6 cellular contexts compared by ENCODE assay signal in genomic region chr19:48403606-48404005, GRCh38. TPM values are rescaled to one million over a fixed set of nuclear protein-coding genes. Genes with fewer than 3 reads are reported as not detected.
DNase-seq lines count a peak whose midpoint lies in the region; ATAC-seq and TF ChIP-seq lines count a peak whose summit lies in the region.

No MANE protein-coding gene starts in this region.

- peaks cover 11 to 21% of the 10 kb centered on the region in 2 donors for H3K27me3 Mint-ChIP-seq in CD8-positive, alpha-beta memory T cell
- peaks cover 14% of the 10 kb centered on the region for H3K27me3 Mint-ChIP-seq in stimulated activated naive CD8-positive, alpha-beta T cell treated with anti-CD3 and anti-CD28 coated beads, Interleukin-15, Interleukin-2, amounts not matched to agents 100 ng/mL and 50 ng/mL, for 24 hours

- H3K4me3 ChIP-seq in CD8-positive, alpha-beta memory T cell (ENCODE audit: low read length), result no peak overlapping the region
- H3K4me3 ChIP-seq in GM23248, result no peak overlapping the region

- H3K9me3 ChIP-seq in CD8-positive, alpha-beta memory T cell (ENCODE audit: low read length), result no peaks in the 10 kb centered on the region
- H3K9me3 ChIP-seq in GM23248 (ENCODE audit: low read depth), result no peaks in the 10 kb centered on the region

- H3K36me3 ChIP-seq in CD8-positive, alpha-beta memory T cell (ENCODE audit: insufficient read depth, low read length), result no peaks in the 10 kb centered on the region
- no peaks in the 10 kb centered on the region for H3K36me3 ChIP-seq in GM23248 (ENCODE audit: low read depth)

- peaks cover 8% of the 10 kb centered on the region for H3F3A ChIP-seq in GM23248 (ENCODE audit: insufficient read depth)

- CTCF ChIA-PET in CD8-positive, alpha-beta memory T cell (lab: Charles Lee), result interaction anchor here (1.4 to 3.7 kb wide), 2 partner anchors 12 to 16 kb away, joined by 3 to 19 read pairs; partner anchors contain the start of gene KDELR1
- CTCF ChIA-PET in RWPE1 (lab: Yijun Ruan, JAX), result interaction anchor here (0.6 kb wide), 1 partner anchor 84 kb away, joined by 3 read pairs; no protein-coding TSS in a partner anchor

- H3K36me3 Mint-ChIP-seq in CD8-positive, alpha-beta memory T cell, result no peaks in the 10 kb centered on the region
- no peaks in the 10 kb centered on the region for H3K36me3 Mint-ChIP-seq in stimulated activated naive CD8-positive, alpha-beta T cell treated with anti-CD3 and anti-CD28 coated beads, Interleukin-15, Interleukin-2, amounts not matched to agents 100 ng/mL and 50 ng/mL, for 24 hours (ENCODE audit: low read depth)

- in situ Hi-C loops in GM23248 (cut with MboI), result no loop called here

- H3K27ac Mint-ChIP-seq in CD8-positive, alpha-beta memory T cell, result peak overlapping the region in 6 of 8 donors; percentile 21 to 88 (median 44)
- H3K27ac Mint-ChIP-seq in stimulated activated naive CD8-positive, alpha-beta T cell treated with anti-CD3 and anti-CD28 coated beads, Interleukin-15, Interleukin-2, amounts not matched to agents 100 ng/mL and 50 ng/mL, for 24 hours, result peak overlapping the region; percentile 69

- peaks cover 15 to 32% (median 18%) of the 10 kb centered on the region in 3 donors for H3K4me1 Mint-ChIP-seq in CD8-positive, alpha-beta memory T cell
- H3K4me1 Mint-ChIP-seq in stimulated activated naive CD8-positive, alpha-beta T cell treated with anti-CD3 and anti-CD28 coated beads, Interleukin-15, Interleukin-2, amounts not matched to agents 100 ng/mL and 50 ng/mL, for 24 hours (ENCODE audit: low read depth), result peaks cover 15% of the 10 kb centered on the region

- no peak overlapping the region for H2AFZ ChIP-seq in GM23248

- ATAC-seq in HG02588 (IDR thresholded peaks at IDR 0.05; ENCODE audit: unreplicated experiment), result no peak

- H3K4me1 ChIP-seq in CD8-positive, alpha-beta memory T cell (ENCODE audit: insufficient read depth, low read length), result no peaks in the 10 kb centered on the region
- H3K4me1 ChIP-seq in GM23248 (ENCODE audit: insufficient read depth), result no peaks in the 10 kb centered on the region

- no peak overlapping the region for H3K27ac ChIP-seq in CD8-positive, alpha-beta memory T cell (ENCODE audit: low read depth, low read length)
- H3K27ac ChIP-seq in GM23248 (no peak overlapping the region), RWPE1 (no peak overlapping the region)

- POLR2A ChIA-PET in CD8-positive, alpha-beta memory T cell (lab: Charles Lee), result interaction anchor here (0.7 kb wide), 1 partner anchor 317 kb away, joined by 10 read pairs; no protein-coding TSS in a partner anchor
- POLR2A ChIA-PET in RWPE1 (lab: Yijun Ruan, JAX; ENCODE audit: low non-redundant PET), result no interaction called here

- no peak overlapping the region for H3K4me3 Mint-ChIP-seq in CD8-positive, alpha-beta memory T cell
- H3K4me3 Mint-ChIP-seq in stimulated activated naive CD8-positive, alpha-beta T cell treated with anti-CD3 and anti-CD28 coated beads, Interleukin-15, Interleukin-2, amounts not matched to agents 100 ng/mL and 50 ng/mL, for 24 hours, result no peak overlapping the region

- DNase-seq in CD8-positive, alpha-beta memory T cell, result peak in 4 of 5 donors; percentile 43 to 73 (median 50)
- peak; percentile 65 for DNase-seq in GM23248
- peak; percentile 63 for DNase-seq in RWPE1 (ENCODE audit: low spot score)
- DNase-seq in fibroblast of gingiva (ENCODE audit: low read depth), result peak; percentile 46

- no peaks in the 10 kb centered on the region for H4K20me1 ChIP-seq in GM23248 (ENCODE audit: insufficient read depth)

- no peak for TF ChIP-seq CTCF in RWPE1 (conservative IDR thresholded peaks at IDR 0.05; ENCODE audit: low read depth)

- H3K4me2 ChIP-seq in GM23248 (ENCODE audit: unreplicated experiment), result no peak overlapping the region

- H3K9me2 ChIP-seq in GM23248 (ENCODE audit: insufficient read depth), result no peaks in the 10 kb centered on the region

- no peak overlapping the region for H3K9ac ChIP-seq in GM23248

- 63 to 69% methylated on average over 3 of the region's 3 CpGs for WGBS in GM23248 (ENCODE audit: low coverage in 1 of 2, low lambda C conversion rate in 2 of 2, missing lambda C conversion rate in 2 of 2), 2 experiments

- H3K27me3 ChIP-seq in CD8-positive, alpha-beta memory T cell (ENCODE audit: insufficient read depth, low read length, poor library complexity, severe bottlenecking), result no peaks in the 10 kb centered on the region
- H3K27me3 ChIP-seq in GM23248 (replicated peaks; ENCODE audit: insufficient read depth), result no peaks in the 10 kb centered on the region

- H3K9me3 Mint-ChIP-seq in CD8-positive, alpha-beta memory T cell, result peaks cover 0 to 2% (median 0%) of the 10 kb centered on the region in 5 donors
- peaks cover 3% of the 10 kb centered on the region for H3K9me3 Mint-ChIP-seq in stimulated activated naive CD8-positive, alpha-beta T cell treated with anti-CD3 and anti-CD28 coated beads, Interleukin-15, Interleukin-2, amounts not matched to agents 100 ng/mL and 50 ng/mL, for 24 hours

- H3K79me2 ChIP-seq in GM23248 (ENCODE audit: insufficient read depth), result no peaks in the 10 kb centered on the region

RNA-seq across cellular contexts. Expression of gene GRIN2D, which starts 10.1 kb away (rescaled TPM):
- under 1 TPM; 0.13 to 0.26 TPM for total RNA-seq in CD8-positive, alpha-beta memory T cell
- 0.05 TPM for polyA plus RNA-seq in CD8-positive, alpha-beta memory T cell
- total RNA-seq in GM23248 (2014; rRNA removed; shearing (Covaris generic)), result 0.54 and 0.76 TPM in 2 replicates
- polyA plus RNA-seq in GM23248 (2016; fragmentation: Nextera tagmentation; extraction: Ambion mirVana), result 0.10 and 0.22 TPM in 2 replicates

RNA-seq across cellular contexts. Expression of gene KDELR1, which starts 12.3 kb away (rescaled TPM):
- total RNA-seq in CD8-positive, alpha-beta memory T cell, result 10 to 100 TPM; 78.7 to 82.9 TPM
- polyA plus RNA-seq in CD8-positive, alpha-beta memory T cell, result 32.5 TPM
- total RNA-seq in GM23248 (2014; rRNA removed; shearing (Covaris generic)), result 126 and 170 TPM in 2 replicates
- 231 and 242 TPM in 2 replicates for polyA plus RNA-seq in GM23248 (2016; fragmentation: Nextera tagmentation; extraction: Ambion mirVana)

RNA-seq across cellular contexts. Expression of gene SYNGR4, which starts 39.4 kb away (rescaled TPM):
- not detected for total RNA-seq in CD8-positive, alpha-beta memory T cell
- not detected for polyA plus RNA-seq in CD8-positive, alpha-beta memory T cell
- not detected in 2 replicates for total RNA-seq in GM23248 (2014; rRNA removed; shearing (Covaris generic))
- not detected in 2 replicates for polyA plus RNA-seq in GM23248 (2016; fragmentation: Nextera tagmentation; extraction: Ambion mirVana)

RNA-seq across cellular contexts. Expression of gene TMEM143, which starts 39.9 kb away (rescaled TPM):
- total RNA-seq in CD8-positive, alpha-beta memory T cell, result 10 to 100 TPM; 11.4 to 15.8 TPM
- 9.2 TPM for polyA plus RNA-seq in CD8-positive, alpha-beta memory T cell
- total RNA-seq in GM23248 (2014; rRNA removed; shearing (Covaris generic)), result 7.6 and 27.1 TPM in 2 replicates
- polyA plus RNA-seq in GM23248 (2016; fragmentation: Nextera tagmentation; extraction: Ambion mirVana), result 8.6 and 9.9 TPM in 2 replicates

RNA-seq across cellular contexts. Expression of gene GRWD1, which starts 42.2 kb away (rescaled TPM):
- total RNA-seq in CD8-positive, alpha-beta memory T cell, result 100 to 1,000 TPM; 105 to 107 TPM
- 45.6 TPM for polyA plus RNA-seq in CD8-positive, alpha-beta memory T cell
- total RNA-seq in GM23248 (2014; rRNA removed; shearing (Covaris generic)), result 36.6 and 38.7 TPM in 2 replicates
- polyA plus RNA-seq in GM23248 (2016; fragmentation: Nextera tagmentation; extraction: Ambion mirVana), result 34.1 and 41.5 TPM in 2 replicates
